Comparison of ENCODE assay signal across 1 cellular context in the genomic region with DNA sequence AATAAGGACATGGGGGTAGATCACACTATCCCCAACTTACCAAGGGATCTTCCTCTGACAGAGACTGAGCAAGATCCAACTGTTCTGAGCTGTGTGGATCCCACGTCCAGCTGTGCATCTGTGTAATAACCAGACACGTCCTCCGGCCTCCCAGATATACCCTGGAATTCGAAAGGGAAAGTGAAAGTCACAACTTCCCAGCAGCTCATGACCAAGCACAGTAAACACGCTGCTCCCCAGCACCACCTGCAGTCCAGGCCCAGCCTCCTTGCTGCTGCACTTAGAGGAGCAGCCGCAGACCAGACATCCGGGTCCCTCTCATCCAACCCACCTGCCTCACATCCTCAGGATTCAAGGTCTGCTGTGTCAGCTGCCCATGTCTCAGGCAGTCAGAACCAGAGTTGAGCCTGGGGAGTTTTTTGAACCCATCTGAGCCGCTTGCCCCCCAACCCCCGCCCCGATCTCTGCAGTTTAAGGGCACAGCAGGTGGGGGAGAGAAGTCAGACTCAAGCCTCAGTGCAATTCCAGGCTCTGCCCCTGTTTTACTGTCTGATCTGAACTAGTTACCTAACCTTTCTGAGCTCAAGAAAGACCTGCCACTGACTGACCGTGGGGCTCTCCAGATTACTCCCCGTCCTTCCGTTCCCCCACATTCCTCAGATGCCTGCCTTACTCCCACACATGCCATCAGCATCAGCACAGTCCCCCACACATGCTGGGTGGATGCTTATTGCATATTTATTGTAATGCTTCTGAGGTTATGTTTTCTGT.
A peak's percentile ranks its signal among the peaks of the same experiment; 100 is the strongest.
TF ChIP-seq lines count a peak whose summit lies in the region.

Gene APOL2 (minus strand): TSS at position 127 of the 771 bp plus-strand sequence. CDS start 6,365 bp downstream, outside the sequence.

TF ChIP-seq in HEK293, 187 proteins besides CTCF, POLR2A, EP300 and RAD21 (continued from another document):
- TF ChIP-seq, protein P1, sequence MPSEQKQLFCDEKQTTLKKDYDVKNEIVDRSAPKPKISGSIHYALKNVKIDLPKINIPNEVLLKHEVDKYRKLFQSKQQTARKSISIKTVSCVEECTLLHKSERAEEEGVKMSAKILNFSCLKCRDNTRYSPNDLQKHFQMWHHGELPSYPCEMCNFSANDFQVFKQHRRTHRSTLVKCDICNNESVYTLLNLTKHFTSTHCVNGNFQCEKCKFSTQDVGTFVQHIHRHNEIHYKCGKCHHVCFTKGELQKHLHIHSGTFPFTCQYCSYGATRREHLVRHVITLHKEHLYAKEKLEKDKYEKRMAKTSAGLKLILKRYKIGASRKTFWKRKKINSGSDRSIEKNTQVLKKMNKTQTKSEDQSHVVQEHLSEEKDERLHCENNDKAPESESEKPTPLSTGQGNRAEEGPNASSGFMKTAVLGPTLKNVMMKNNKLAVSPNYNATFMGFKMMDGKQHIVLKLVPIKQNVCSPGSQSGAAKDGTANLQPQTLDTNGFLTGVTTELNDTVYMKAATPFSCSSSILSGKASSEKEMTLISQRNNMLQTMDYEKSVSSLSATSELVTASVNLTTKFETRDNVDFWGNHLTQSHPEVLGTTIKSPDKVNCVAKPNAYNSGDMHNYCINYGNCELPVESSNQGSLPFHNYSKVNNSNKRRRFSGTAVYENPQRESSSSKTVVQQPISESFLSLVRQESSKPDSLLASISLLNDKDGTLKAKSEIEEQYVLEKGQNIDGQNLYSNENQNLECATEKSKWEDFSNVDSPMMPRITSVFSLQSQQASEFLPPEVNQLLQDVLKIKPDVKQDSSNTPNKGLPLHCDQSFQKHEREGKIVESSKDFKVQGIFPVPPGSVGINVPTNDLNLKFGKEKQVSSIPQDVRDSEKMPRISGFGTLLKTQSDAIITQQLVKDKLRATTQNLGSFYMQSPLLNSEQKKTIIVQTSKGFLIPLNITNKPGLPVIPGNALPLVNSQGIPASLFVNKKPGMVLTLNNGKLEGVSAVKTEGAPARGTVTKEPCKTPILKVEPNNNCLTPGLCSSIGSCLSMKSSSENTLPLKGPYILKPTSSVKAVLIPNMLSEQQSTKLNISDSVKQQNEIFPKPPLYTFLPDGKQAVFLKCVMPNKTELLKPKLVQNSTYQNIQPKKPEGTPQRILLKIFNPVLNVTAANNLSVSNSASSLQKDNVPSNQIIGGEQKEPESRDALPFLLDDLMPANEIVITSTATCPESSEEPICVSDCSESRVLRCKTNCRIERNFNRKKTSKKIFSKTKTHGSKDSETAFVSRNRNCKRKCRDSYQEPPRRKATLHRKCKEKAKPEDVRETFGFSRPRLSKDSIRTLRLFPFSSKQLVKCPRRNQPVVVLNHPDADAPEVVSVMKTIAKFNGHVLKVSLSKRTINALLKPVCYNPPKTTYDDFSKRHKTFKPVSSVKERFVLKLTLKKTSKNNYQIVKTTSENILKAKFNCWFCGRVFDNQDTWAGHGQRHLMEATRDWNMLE (tag by site-specific recombination; conservative IDR thresholded peaks at IDR 0.05; ENCODE audit: low read depth), result peak; percentile 42; the same call in 1 of the 2 replicates
- no peak for TF ChIP-seq PBX3 (CRISPR knock-in tag; IDR thresholded peaks at IDR 0.05)
- TF ChIP-seq ZBTB17 (tag by site-specific recombination; IDR thresholded peaks at IDR 0.05), result peak; percentile 91
- peak; percentile 47; the same call in 1 of the 2 replicates for TF ChIP-seq PATZ1 (tag by site-specific recombination; IDR thresholded peaks at IDR 0.05)
- TF ChIP-seq TRIM28 (IDR thresholded peaks at IDR 0.05; ENCODE audit: borderline replicate concordance, low read length), result peak; percentile 87
- TF ChIP-seq, protein P2, sequence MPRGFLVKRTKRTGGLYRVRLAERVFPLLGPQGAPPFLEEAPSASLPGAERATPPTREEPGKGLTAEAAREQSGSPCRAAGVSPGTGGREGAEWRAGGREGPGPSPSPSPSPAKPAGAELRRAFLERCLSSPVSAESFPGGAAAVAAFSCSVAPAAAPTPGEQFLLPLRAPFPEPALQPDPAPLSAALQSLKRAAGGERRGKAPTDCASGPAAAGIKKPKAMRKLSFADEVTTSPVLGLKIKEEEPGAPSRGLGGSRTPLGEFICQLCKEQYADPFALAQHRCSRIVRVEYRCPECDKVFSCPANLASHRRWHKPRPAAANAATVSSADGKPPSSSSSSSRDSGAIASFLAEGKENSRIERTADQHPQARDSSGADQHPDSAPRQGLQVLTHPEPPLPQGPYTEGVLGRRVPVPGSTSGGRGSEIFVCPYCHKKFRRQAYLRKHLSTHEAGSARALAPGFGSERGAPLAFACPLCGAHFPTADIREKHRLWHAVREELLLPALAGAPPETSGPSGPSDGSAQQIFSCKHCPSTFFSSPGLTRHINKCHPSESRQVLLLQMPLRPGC (tag by site-specific recombination; IDR thresholded peaks at IDR 0.05), result peak; percentile 11; the same call in 1 of the 2 replicates
- TF ChIP-seq SP7 (tag by site-specific recombination; IDR thresholded peaks at IDR 0.05), result peak; percentile 31; the same call in 1 of the 2 replicates
- TF ChIP-seq ZNF211 (tag by site-specific recombination; IDR thresholded peaks at IDR 0.05; ENCODE audit: low read depth), result no peak
- peak; percentile 58; the same call in 1 of the 2 replicates for TF ChIP-seq EGR2 (tag by site-specific recombination; IDR thresholded peaks at IDR 0.05; ENCODE audit: low read depth)
- 0 out of 2 replicates have a peak, but pooled peaks have one; percentile 44 for TF ChIP-seq ZNF2 (tag by site-specific recombination; IDR thresholded peaks at IDR 0.05)
- TF ChIP-seq IKZF3 (tag by site-specific recombination; IDR thresholded peaks at IDR 0.05), result peak; percentile 84
- peak; percentile 55 for TF ChIP-seq ZNF341 (tag by site-specific recombination; IDR thresholded peaks at IDR 0.05; ENCODE audit: low read depth)
- TF ChIP-seq ZNF76 (tag by site-specific recombination; IDR thresholded peaks at IDR 0.05; ENCODE audit: borderline replicate concordance, low read depth), result peak; percentile 89
- peak; percentile 43; the same call in 1 of the 2 replicates for TF ChIP-seq ZNF324 (tag by site-specific recombination; IDR thresholded peaks at IDR 0.05)
- TF ChIP-seq ZNF629 (tag by site-specific recombination; IDR thresholded peaks at IDR 0.05), result peak; percentile 43
- TF ChIP-seq, protein P3, sequence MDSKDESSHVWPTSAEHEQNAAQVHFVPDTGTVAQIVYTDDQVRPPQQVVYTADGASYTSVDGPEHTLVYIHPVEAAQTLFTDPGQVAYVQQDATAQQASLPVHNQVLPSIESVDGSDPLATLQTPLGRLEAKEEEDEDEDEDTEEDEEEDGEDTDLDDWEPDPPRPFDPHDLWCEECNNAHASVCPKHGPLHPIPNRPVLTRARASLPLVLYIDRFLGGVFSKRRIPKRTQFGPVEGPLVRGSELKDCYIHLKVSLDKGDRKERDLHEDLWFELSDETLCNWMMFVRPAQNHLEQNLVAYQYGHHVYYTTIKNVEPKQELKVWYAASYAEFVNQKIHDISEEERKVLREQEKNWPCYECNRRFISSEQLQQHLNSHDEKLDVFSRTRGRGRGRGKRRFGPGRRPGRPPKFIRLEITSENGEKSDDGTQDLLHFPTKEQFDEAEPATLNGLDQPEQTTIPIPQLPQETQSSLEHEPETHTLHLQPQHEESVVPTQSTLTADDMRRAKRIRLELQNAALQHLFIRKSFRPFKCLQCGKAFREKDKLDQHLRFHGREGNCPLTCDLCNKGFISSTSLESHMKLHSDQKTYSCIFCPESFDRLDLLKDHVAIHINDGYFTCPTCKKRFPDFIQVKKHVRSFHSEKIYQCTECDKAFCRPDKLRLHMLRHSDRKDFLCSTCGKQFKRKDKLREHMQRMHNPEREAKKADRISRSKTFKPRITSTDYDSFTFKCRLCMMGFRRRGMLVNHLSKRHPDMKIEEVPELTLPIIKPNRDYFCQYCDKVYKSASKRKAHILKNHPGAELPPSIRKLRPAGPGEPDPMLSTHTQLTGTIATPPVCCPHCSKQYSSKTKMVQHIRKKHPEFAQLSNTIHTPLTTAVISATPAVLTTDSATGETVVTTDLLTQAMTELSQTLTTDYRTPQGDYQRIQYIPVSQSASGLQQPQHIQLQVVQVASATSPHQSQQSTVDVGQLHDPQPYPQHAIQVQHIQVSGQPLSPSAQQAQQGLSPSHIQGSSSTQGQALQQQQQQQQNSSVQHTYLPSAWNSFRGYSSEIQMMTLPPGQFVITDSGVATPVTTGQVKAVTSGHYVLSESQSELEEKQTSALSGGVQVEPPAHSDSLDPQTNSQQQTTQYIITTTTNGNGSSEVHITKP (tag by site-specific recombination; IDR thresholded peaks at IDR 0.05), result 0 out of 2 replicates have a peak, but pooled peaks have one; percentile 17
- peak; percentile 80 for TF ChIP-seq PRDM1 (tag by site-specific recombination; IDR thresholded peaks at IDR 0.05)
- TF ChIP-seq ZNF24 (tag by site-specific recombination; IDR thresholded peaks at IDR 0.05), result peak; percentile 53; the same call in 1 of the 2 replicates
- TF ChIP-seq ZBTB48 (tag by site-specific recombination; IDR thresholded peaks at IDR 0.05), result peak; percentile 46; the same call in 1 of the 2 replicates
- peak; percentile 55; the same call in 1 of the 2 replicates for TF ChIP-seq ZNF561 (tag by site-specific recombination; IDR thresholded peaks at IDR 0.05; ENCODE audit: borderline replicate concordance)
- no peak for TF ChIP-seq ZNF302 (tag by site-specific recombination; IDR thresholded peaks at IDR 0.05; ENCODE audit: low read depth)
- TF ChIP-seq ZBTB21 (tag by site-specific recombination; IDR thresholded peaks at IDR 0.05), result no peak
- peak; percentile 68 for TF ChIP-seq ZFHX2 (tag by site-specific recombination; conservative IDR thresholded peaks at IDR 0.05)
- no peak for TF ChIP-seq MYNN (tag by site-specific recombination; IDR thresholded peaks at IDR 0.05; ENCODE audit: borderline replicate concordance)
- no peak for TF ChIP-seq ZBTB8A (tag by site-specific recombination; IDR thresholded peaks at IDR 0.05)
- TF ChIP-seq, protein P4, sequence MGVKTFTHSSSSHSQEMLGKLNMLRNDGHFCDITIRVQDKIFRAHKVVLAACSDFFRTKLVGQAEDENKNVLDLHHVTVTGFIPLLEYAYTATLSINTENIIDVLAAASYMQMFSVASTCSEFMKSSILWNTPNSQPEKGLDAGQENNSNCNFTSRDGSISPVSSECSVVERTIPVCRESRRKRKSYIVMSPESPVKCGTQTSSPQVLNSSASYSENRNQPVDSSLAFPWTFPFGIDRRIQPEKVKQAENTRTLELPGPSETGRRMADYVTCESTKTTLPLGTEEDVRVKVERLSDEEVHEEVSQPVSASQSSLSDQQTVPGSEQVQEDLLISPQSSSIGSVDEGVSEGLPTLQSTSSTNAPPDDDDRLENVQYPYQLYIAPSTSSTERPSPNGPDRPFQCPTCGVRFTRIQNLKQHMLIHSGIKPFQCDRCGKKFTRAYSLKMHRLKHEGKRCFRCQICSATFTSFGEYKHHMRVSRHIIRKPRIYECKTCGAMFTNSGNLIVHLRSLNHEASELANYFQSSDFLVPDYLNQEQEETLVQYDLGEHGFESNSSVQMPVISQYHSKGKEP (tag by site-specific recombination; IDR thresholded peaks at IDR 0.05), result peak; percentile 68; the same call in 1 of the 2 replicates
